1 cellular context compared by ENCODE assay signal in the genomic region with DNA sequence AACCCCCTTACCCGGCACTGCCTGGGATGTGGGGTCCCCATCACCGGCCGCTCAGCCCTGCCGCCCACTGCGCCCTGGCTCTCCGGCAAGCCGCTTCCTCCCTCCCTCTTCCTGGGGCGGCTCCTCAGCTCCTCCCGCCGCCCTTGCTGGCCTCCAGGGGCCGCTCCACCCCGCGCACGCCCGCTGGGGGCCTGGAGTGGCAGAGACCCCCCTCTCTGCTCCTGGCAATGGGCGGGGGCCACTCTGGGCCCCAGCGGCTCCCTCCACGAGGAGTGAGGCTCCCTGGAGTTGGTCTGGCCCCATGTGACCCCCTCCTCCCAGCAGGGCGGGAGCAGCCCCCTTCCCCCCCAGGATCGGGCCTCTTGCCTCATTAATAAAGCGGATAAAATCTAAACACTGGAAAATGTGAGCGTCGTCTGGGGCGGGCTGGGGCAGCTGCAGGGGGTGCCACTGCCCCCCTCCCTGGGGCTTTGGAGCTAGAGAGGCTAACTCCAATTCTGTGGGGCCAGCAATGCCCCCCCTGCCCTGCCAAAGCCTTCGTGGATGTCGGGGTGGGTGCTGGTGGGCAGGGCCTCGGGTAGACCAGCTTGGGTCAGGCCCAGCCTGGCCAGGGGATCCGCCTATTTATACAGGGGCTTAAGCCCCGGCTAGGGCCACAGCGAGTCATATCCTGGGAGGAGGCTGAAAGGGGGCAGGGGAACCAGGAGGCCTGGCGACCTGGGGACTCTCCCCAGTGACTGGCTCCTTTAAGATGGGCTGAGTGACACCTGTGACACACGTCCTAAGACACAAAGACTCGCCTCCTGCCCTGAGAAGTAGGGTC.
TF ChIP-seq lines count a peak whose summit lies in the region.

A gene with protein sequence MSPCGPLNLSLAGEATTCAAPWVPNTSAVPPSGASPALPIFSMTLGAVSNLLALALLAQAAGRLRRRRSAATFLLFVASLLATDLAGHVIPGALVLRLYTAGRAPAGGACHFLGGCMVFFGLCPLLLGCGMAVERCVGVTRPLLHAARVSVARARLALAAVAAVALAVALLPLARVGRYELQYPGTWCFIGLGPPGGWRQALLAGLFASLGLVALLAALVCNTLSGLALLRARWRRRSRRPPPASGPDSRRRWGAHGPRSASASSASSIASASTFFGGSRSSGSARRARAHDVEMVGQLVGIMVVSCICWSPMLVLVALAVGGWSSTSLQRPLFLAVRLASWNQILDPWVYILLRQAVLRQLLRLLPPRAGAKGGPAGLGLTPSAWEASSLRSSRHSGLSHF (minus strand): TSS at position 104 of the 823 bp plus-strand sequence. CDS start 1,034 bp downstream, outside the sequence.

TF ChIP-seq in endothelial cell of umbilical vein, 7 proteins besides CTCF, POLR2A, EP300 and RAD21:
- TF ChIP-seq MYC (IDR thresholded peaks at IDR 0.05; ENCODE audit: low read depth, low read length) (no peak), POLR2AphosphoS5 (IDR thresholded peaks at IDR 0.05; ENCODE audit: insufficient read depth, low read depth, low read length) (no peak), GATA2 (IDR thresholded peaks at IDR 0.05; ENCODE audit: insufficient read depth, insufficient read length, low read depth, low read length) (no peak), JUN (IDR thresholded peaks at IDR 0.05; ENCODE audit: borderline replicate concordance, insufficient read depth, insufficient read length, low read depth) (no peak), FOS (IDR thresholded peaks at IDR 0.05; ENCODE audit: borderline replicate concordance, insufficient read depth, low read length) (no peak), EZH2 (IDR thresholded peaks at IDR 0.05; ENCODE audit: borderline replicate concordance, low read depth, low read length, severe bottlenecking) (no peak)
- TF ChIP-seq, protein P1, sequence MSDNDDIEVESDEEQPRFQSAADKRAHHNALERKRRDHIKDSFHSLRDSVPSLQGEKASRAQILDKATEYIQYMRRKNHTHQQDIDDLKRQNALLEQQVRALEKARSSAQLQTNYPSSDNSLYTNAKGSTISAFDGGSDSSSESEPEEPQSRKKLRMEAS (IDR thresholded peaks at IDR 0.05; ENCODE audit: insufficient read depth, insufficient read length) = no peak
